19 cellular contexts compared by ENCODE assay signal in the genomic region with DNA sequence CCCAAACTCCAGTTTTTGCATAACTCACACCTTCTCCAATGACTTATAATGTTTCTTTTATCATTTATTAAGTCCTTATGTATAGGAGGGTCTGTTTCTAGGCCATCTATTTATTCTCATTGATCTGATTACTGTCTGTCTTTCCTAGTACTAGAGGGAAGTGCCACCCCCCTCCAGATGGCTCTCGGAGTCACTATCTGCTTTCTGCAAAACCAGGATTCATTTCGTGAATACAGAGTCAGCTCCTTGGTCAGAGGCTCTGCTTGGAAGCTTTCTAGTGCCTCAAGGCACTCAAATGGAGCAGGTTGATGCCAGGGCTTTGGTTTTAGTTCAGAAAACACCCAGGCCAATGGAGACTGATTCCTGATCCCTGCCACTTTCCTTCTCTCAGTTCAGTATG.
"Had no signal": no experiment of that assay in that cellular context is flagged by ENCODE, and none has a peak within 500 bp of the region (broad histone marks: within the 10 kb centered on the region; RNA-seq: fewer than 3 reads in every experiment).

No MANE protein-coding gene starts in this region.

- H3K9me3 ChIP-seq: SJSA1 had no signal

- H3K9ac ChIP-seq: KMS-11 had no signal

- H3K27me3 ChIP-seq: SJSA1 had no signal

- DNase-seq: activated CD4-positive, alpha-beta T cell treated with anti-CD3 and anti-CD28 coated beads for 4 hours; activated CD8-positive, alpha-beta memory T cell treated with anti-CD3 and anti-CD28 coated beads, Interleukin-2, amount 50 U/mL, for 4 hours; activated CD8-positive, alpha-beta T cell treated with anti-CD3 and anti-CD28 coated beads for 36 hours; activated naive CD4-positive, alpha-beta T cell; activated T-cell treated with anti-CD3 and anti-CD28 coated beads, Interleukin-2, amount 50 U/mL, for 72 hours; central memory CD4-positive, alpha-beta T cell; NCI-H1092; NCI-H1417; NCI-H2029 treated with DMSO at 0.1 percent for 48 hours; NCI-H446 treated with DMSO at 0.1 percent for 48 hours; NCI-H526 treated with DMSO at 0.1 percent for 48 hours; PC-3; SHP77; T-cell; T-helper 2 cell had no signal

- H3K4me3 ChIP-seq: coronary artery, SJSA1 had no signal

- H3K36me3 ChIP-seq: SJSA1 had no signal

- H3K27ac ChIP-seq: coronary artery, KMS-11, SJSA1, VCaP had no signal

- H3K4me2 ChIP-seq: KMS-11 had no signal
